10 cellular contexts compared by ENCODE assay signal in genomic region chr11:126346586-126346940, GRCh38. TPM values are rescaled to one million over a fixed set of nuclear protein-coding genes. Genes with fewer than 3 reads are reported as not detected.
DNase-seq lines count a peak whose midpoint lies in the region; ATAC-seq and TF ChIP-seq lines count a peak whose summit lies in the region.
"Had no signal": no experiment of that assay in that cellular context is flagged by ENCODE, and none has a peak within 500 bp of the region (broad histone marks: within the 10 kb centered on the region; RNA-seq: fewer than 3 reads in every experiment).

No MANE protein-coding gene starts in this region.

- H3K27me3 Mint-ChIP-seq in activated CD4-positive, alpha-beta T cell treated with anti-CD3 and anti-CD28 coated beads for 36 hours: no peaks in the 10 kb centered on the region
- H3K27me3 Mint-ChIP-seq in activated CD4-positive, alpha-beta memory T cell treated with anti-CD3 and anti-CD28 coated beads, Interleukin-2, amount 10 ng/mL, durations not matched to agents 7 days and 5 days: no peaks in the 10 kb centered on the region

- H3K4me2 ChIP-seq in OCI-LY7 (ENCODE audit: low read length): no peak overlapping the region
- H3K4me2 ChIP-seq: neural progenitor cell had no signal

- H3K4me1 ChIP-seq in gastroesophageal sphincter (peaks cover 0 to 68% (median 28%) of the 10 kb centered on the region in 3 donors), stomach (peaks cover 23 to 74% (median 34%) of the 10 kb centered on the region in 4 donors), OCI-LY7 (ENCODE audit: insufficient read depth, low read length, poor library complexity, severe bottlenecking) (peaks cover 6% of the 10 kb centered on the region)
- H3K4me1 ChIP-seq: neural progenitor cell had no signal

- H3K27ac ChIP-seq in gastroesophageal sphincter (peak overlapping the region in 3 of 4 donors; percentile 55 to 76 (median 66)), stomach (peak overlapping the region; percentile 28 to 85 (median 77)), OCI-LY7 (ENCODE audit: low read depth, low read length, poor library complexity, severe bottlenecking) (no peak overlapping the region)
- H3K27ac ChIP-seq: neural progenitor cell had no signal

- CTCF ChIA-PET in activated CD4-positive, alpha-beta T cell treated with anti-CD3 and anti-CD28 coated beads for 36 hours (lab: Charles Lee): no interaction called here
- CTCF ChIA-PET in activated CD4-positive, alpha-beta memory T cell treated with anti-CD3 and anti-CD28 coated beads, Interleukin-2, amount 10 ng/mL, durations not matched to agents 7 days and 5 days (lab: Charles Lee): no interaction called here
- CTCF ChIA-PET in OCI-LY7 (lab: Charles Lee; ENCODE audit: unreplicated experiment): no interaction called here

- no peaks in the 10 kb centered on the region for H4K20me1 ChIP-seq in OCI-LY7 (ENCODE audit: insufficient read depth, low read length)

- H3K27me3 ChIP-seq in gastroesophageal sphincter: no peaks in the 10 kb centered on the region
- H3K27me3 ChIP-seq in stomach: no peaks in the 10 kb centered on the region
- H3K27me3 ChIP-seq: neural progenitor cell had no signal

- TF ChIP-seq POLR2A in gastroesophageal sphincter (IDR thresholded peaks at IDR 0.05): no peak
- TF ChIP-seq POLR2A in stomach (IDR thresholded peaks at IDR 0.05): no peak

- POLR2A ChIA-PET in activated CD4-positive, alpha-beta T cell treated with anti-CD3 and anti-CD28 coated beads for 36 hours (lab: Charles Lee): no interaction called here
- POLR2A ChIA-PET in activated CD4-positive, alpha-beta memory T cell treated with anti-CD3 and anti-CD28 coated beads, Interleukin-2, amount 10 ng/mL, durations not matched to agents 7 days and 5 days (lab: Charles Lee): no interaction called here
- POLR2A ChIA-PET in OCI-LY7 (lab: Charles Lee): interaction anchor here (0.6 to 0.7 kb wide), 3 partner anchors 39 to 75 kb away, joined by 3 to 4 read pairs (median 3); no protein-coding TSS in a partner anchor

- H3K36me3 Mint-ChIP-seq in activated CD4-positive, alpha-beta T cell treated with anti-CD3 and anti-CD28 coated beads for 36 hours (ENCODE audit: low read depth): peaks cover 15% of the 10 kb centered on the region
- peaks cover 44% of the 10 kb centered on the region for H3K36me3 Mint-ChIP-seq in activated CD4-positive, alpha-beta memory T cell treated with anti-CD3 and anti-CD28 coated beads, Interleukin-2, amount 10 ng/mL, durations not matched to agents 7 days and 5 days (ENCODE audit: low read depth)

- no peak for DNase-seq in activated CD4-positive, alpha-beta T cell treated with anti-CD3 and anti-CD28 coated beads for 36 hours
- no peak for DNase-seq in activated CD4-positive, alpha-beta T cell treated with anti-CD3 and anti-CD28 coated beads, Interleukin-2, amount 50 U/mL, for 4 hours
- no peak for DNase-seq in activated CD4-positive, alpha-beta memory T cell treated with anti-CD3 and anti-CD28 coated beads, Interleukin-2, amount 10 ng/mL, durations not matched to agents 7 days and 5 days
- no peak for DNase-seq in stomach
- DNase-seq in OCI-LY7 (ENCODE audit: low spot score): no peak
- DNase-seq in NCI-H510A (lab: John Stamatoyannopoulos, UW): no peak
- DNase-seq in SW480 (ENCODE audit: low spot score): no peak
- DNase-seq: NCI-H2029 treated with DMSO at 0.1 percent for 48 hours had no signal

- H3K4me3 ChIP-seq in gastroesophageal sphincter (no peak overlapping the region), stomach (no peak overlapping the region), OCI-LY7 (ENCODE audit: low read depth, low read length, poor library complexity, severe bottlenecking) (no peak overlapping the region)
- H3K4me3 ChIP-seq: neural progenitor cell had no signal

- BruUV-seq in OCI-LY7 (replicated peaks; lab: Mats Ljungman, UMichigan): no TSS peak

- peaks cover 0 to 45% of the 10 kb centered on the region in 2 donors for H3K36me3 ChIP-seq in gastroesophageal sphincter
- H3K36me3 ChIP-seq in stomach: peaks cover 6 to 50% (median 43%) of the 10 kb centered on the region in 4 donors
- peaks cover 78% of the 10 kb centered on the region for H3K36me3 ChIP-seq in OCI-LY7 (ENCODE audit: insufficient read depth, low read length)
- H3K36me3 ChIP-seq: neural progenitor cell had no signal

- no peak overlapping the region for H2AFZ ChIP-seq in OCI-LY7 (ENCODE audit: low read length)
- H2AFZ ChIP-seq: neural progenitor cell had no signal

- no peak for TF ChIP-seq CTCF in gastroesophageal sphincter (IDR thresholded peaks at IDR 0.05)
- TF ChIP-seq CTCF in stomach (IDR thresholded peaks at IDR 0.05): no peak
- TF ChIP-seq CTCF in OCI-LY7 (conservative IDR thresholded peaks at IDR 0.05; ENCODE audit: low read length): no peak

- H3K9me3 ChIP-seq in gastroesophageal sphincter (no peaks in the 10 kb centered on the region), stomach (no peaks in the 10 kb centered on the region), OCI-LY7 (ENCODE audit: low read length) (no peaks in the 10 kb centered on the region)

- H3K27ac Mint-ChIP-seq in activated CD4-positive, alpha-beta T cell treated with anti-CD3 and anti-CD28 coated beads for 36 hours: peak overlapping the region; percentile 77
- peak overlapping the region; percentile 78 for H3K27ac Mint-ChIP-seq in activated CD4-positive, alpha-beta memory T cell treated with anti-CD3 and anti-CD28 coated beads, Interleukin-2, amount 10 ng/mL, durations not matched to agents 7 days and 5 days
- H3K27ac Mint-ChIP-seq: neural progenitor cell had no signal

- ATAC-seq in activated CD4-positive, alpha-beta T cell treated with anti-CD3 and anti-CD28 coated beads for 36 hours: no peak
- ATAC-seq in gastroesophageal sphincter: no peak

- peaks cover 29% of the 10 kb centered on the region for H3K4me1 Mint-ChIP-seq in activated CD4-positive, alpha-beta T cell treated with anti-CD3 and anti-CD28 coated beads for 36 hours
- peaks cover 49% of the 10 kb centered on the region for H3K4me1 Mint-ChIP-seq in activated CD4-positive, alpha-beta memory T cell treated with anti-CD3 and anti-CD28 coated beads, Interleukin-2, amount 10 ng/mL, durations not matched to agents 7 days and 5 days

- no peaks in the 10 kb centered on the region for H3K9me3 Mint-ChIP-seq in activated CD4-positive, alpha-beta T cell treated with anti-CD3 and anti-CD28 coated beads for 36 hours (ENCODE audit: low read depth)
- H3K9me3 Mint-ChIP-seq in activated CD4-positive, alpha-beta memory T cell treated with anti-CD3 and anti-CD28 coated beads, Interleukin-2, amount 10 ng/mL, durations not matched to agents 7 days and 5 days: no peaks in the 10 kb centered on the region
- H3K9me3 Mint-ChIP-seq: neural progenitor cell had no signal

- H3K79me2 ChIP-seq in OCI-LY7 (ENCODE audit: insufficient read depth, low read depth, low read length): peaks cover 20% of the 10 kb centered on the region; the same call in 1 of the 2 replicates

- no peaks in the 10 kb centered on the region for H3K9me2 ChIP-seq in OCI-LY7 (ENCODE audit: insufficient read depth, low read length)

- intact Hi-C loops in activated CD4-positive, alpha-beta T cell treated with anti-CD3 and anti-CD28 coated beads for 36 hours (cut with DNase I, micrococcal nuclease): no loop called here
- intact Hi-C loops in stomach (cut with DNase I; ENCODE audit: low total_unique reads): no loop called here
- intact Hi-C loops in OCI-LY7 (cut with micrococcal nuclease; ENCODE audit: unreplicated experiment): no loop called here

- H3K4me3 Mint-ChIP-seq in activated CD4-positive, alpha-beta T cell treated with anti-CD3 and anti-CD28 coated beads for 36 hours: no peak overlapping the region
- H3K4me3 Mint-ChIP-seq in activated CD4-positive, alpha-beta memory T cell treated with anti-CD3 and anti-CD28 coated beads, Interleukin-2, amount 10 ng/mL, durations not matched to agents 7 days and 5 days: no peak overlapping the region
- H3K4me3 Mint-ChIP-seq: neural progenitor cell had no signal

- TF ChIP-seq EP300 in gastroesophageal sphincter (IDR thresholded peaks at IDR 0.05) (no peak), stomach (IDR thresholded peaks at IDR 0.05) (no peak)

- no CpG with 5 or more reads among the region's 1 CpG for WGBS in gastroesophageal sphincter (ENCODE audit: low coverage in 1 of 2), 2 donors
- WGBS in stomach, 5 donors: 84 to 95% (median 92%) methylated on average over 1 of the region's 1 CpG

RNA-seq across cellular contexts. Expression of gene ST3GAL4, which starts 8.9 kb away (rescaled TPM):
- total RNA-seq in activated CD4-positive, alpha-beta T cell treated with anti-CD3 and anti-CD28 coated beads for 36 hours: 1 to 10 TPM; 7.5 to 9.1 TPM
- 1 to 10 TPM; 7.4 to 8.5 TPM for total RNA-seq in activated CD4-positive, alpha-beta memory T cell treated with anti-CD3 and anti-CD28 coated beads, Interleukin-2, amount 10 ng/mL, durations not matched to agents 7 days and 5 days
- 10 to 100 TPM; 42.1 to 56.2 (median 47.2) TPM for total RNA-seq in gastroesophageal sphincter
- total RNA-seq in stomach: 10 to 100 TPM in 3 of 5 donors, 1 to 10 TPM in 1, not detected in 1; 9.9 to 31.0 (median 18.4) TPM
- 10 to 100 TPM; 12.5 to 26.0 (median 15.7) TPM for polyA plus RNA-seq in stomach
- total RNA-seq in OCI-LY7 (2014; rRNA removed; shearing (Covaris generic)): 10.0 and 14.3 TPM in 2 replicates
- 17.4 and 18.8 TPM in 2 replicates for total RNA-seq in OCI-LY7 (2022)

RNA-seq across cellular contexts. Expression of gene DCPS, which starts 42.7 kb away (rescaled TPM):
- total RNA-seq in activated CD4-positive, alpha-beta T cell treated with anti-CD3 and anti-CD28 coated beads for 36 hours: 10 to 100 TPM; 29.7 to 39.3 TPM
- 10 to 100 TPM; 34.5 to 35.8 TPM for total RNA-seq in activated CD4-positive, alpha-beta memory T cell treated with anti-CD3 and anti-CD28 coated beads, Interleukin-2, amount 10 ng/mL, durations not matched to agents 7 days and 5 days
- total RNA-seq in gastroesophageal sphincter (10 to 100 TPM; 11.8 to 20.6 (median 15.9) TPM), stomach (10 to 100 TPM in 2 of 5 donors, 1 to 10 TPM in 3; 1.8 to 60.3 (median 5.9) TPM), OCI-LY7 (2022) (33.9 and 36.5 TPM in 2 replicates)
- 10 to 100 TPM; 10.5 to 21.2 (median 14.7) TPM for polyA plus RNA-seq in stomach
- 24.2 and 30.4 TPM in 2 replicates for total RNA-seq in OCI-LY7 (2014; rRNA removed; shearing (Covaris generic))
